Comparison of ENCODE assay signal across 16 cellular contexts in the genomic region with DNA sequence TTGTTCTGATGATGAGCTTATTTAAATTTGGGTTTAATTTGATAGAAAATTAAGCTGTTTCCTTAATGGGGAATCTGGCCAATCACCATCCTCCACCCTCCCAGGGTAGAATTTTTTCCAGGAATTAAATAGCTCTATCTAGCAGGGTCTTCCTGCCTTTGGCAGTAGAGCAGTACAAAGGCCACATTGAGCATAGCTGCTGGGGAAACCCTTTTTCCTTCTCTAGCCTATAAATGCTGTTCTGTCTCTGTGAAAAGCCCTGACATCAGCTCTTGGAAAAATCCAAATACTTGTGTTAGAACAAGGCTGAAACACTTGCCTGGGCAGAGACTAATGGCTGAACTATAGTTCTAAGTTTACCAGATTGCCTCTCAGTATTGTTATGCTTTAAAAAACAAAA. TPM values are rescaled to one million over a fixed set of nuclear protein-coding genes. Genes with fewer than 3 reads are reported as not detected.
DNase-seq lines count a peak whose midpoint lies in the region; ATAC-seq, FAIRE-seq and TF ChIP-seq lines count a peak whose summit lies in the region.
"Had no signal": no experiment of that assay in that cellular context is flagged by ENCODE, and none has a peak within 500 bp of the region (broad histone marks: within the 10 kb centered on the region; RNA-seq: fewer than 3 reads in every experiment).

No MANE protein-coding gene starts in this region.

- no peak for TF ChIP-seq CTCF in astrocyte (IDR thresholded peaks at IDR 0.05; ENCODE audit: insufficient read depth, low read depth, low read length)
- TF ChIP-seq CTCF in left ventricle myocardium inferior (IDR thresholded peaks at IDR 0.05; ENCODE audit: borderline replicate concordance): no peak
- no peak for TF ChIP-seq CTCF in tibial nerve (IDR thresholded peaks at IDR 0.05)

- no peaks in the 10 kb centered on the region for H3K27me3 ChIP-seq in astrocyte (ENCODE audit: insufficient read depth, low read length)
- no peaks in the 10 kb centered on the region for H3K27me3 ChIP-seq in left ventricle myocardium inferior (ENCODE audit: low read depth)
- H3K27me3 ChIP-seq in muscle layer of duodenum (ENCODE audit: low read depth, low read length): no peaks in the 10 kb centered on the region
- no peaks in the 10 kb centered on the region for H3K27me3 ChIP-seq in tibial nerve

- H3K4me1 Mint-ChIP-seq in astrocyte (ENCODE audit: low read depth, unreplicated experiment): peaks cover 40% of the 10 kb centered on the region

- ATAC-seq in HG03457 (IDR thresholded peaks at IDR 0.05; ENCODE audit: unreplicated experiment): no peak
- ATAC-seq: activated CD8-positive, alpha-beta T cell treated with anti-CD3 and anti-CD28 coated beads, Interleukin-2, amount 10 ng/mL, durations not matched to agents 7 days and 5 days; natural killer cell had no signal

- TF ChIP-seq EP300 in tibial nerve (IDR thresholded peaks at IDR 0.05): peak in 1 of 2 donors; percentile 40

- H3K36me3 Mint-ChIP-seq in astrocyte (ENCODE audit: low read depth, unreplicated experiment): peaks cover 6% of the 10 kb centered on the region

- intact Hi-C loops in left ventricle myocardium inferior (cut with micrococcal nuclease): no loop called here

- H3K79me2 ChIP-seq in astrocyte (ENCODE audit: insufficient read depth, low read length): peaks cover 99% of the 10 kb centered on the region

- DNase-seq in astrocyte (ENCODE audit: low read depth) (no peak), left ventricle myocardium inferior (no peak), tibial nerve (ENCODE audit: low spot score in 2 of 2) (no peak), KBM-7 (no peak), DMS53 treated with DMSO at 0.1 percent for 48 hours (lab: John Stamatoyannopoulos, UW; ENCODE audit: unreplicated experiment) (no peak)
- DNase-seq: activated CD8-positive, alpha-beta T cell treated with anti-CD3 and anti-CD28 coated beads, Interleukin-2, amount 10 ng/mL, durations not matched to agents 7 days and 5 days; activated naive CD4-positive, alpha-beta T cell treated with anti-CD3 and anti-CD28 coated beads, Interleukin-2, amount 50 U/mL, for 16 hours; COR-L47; H7; natural killer cell; NCI-H1105 treated with DMSO at 0.1 percent for 48 hours; stimulated activated naive CD4-positive, alpha-beta T cell had no signal

- in situ Hi-C loops in KBM-7 (cut with MboI; ENCODE audit: low pct_unique_long_range_greater_than_20kb, low sequenced_read_pairs): no loop called here

- peak overlapping the region; percentile 91 for H3K27ac Mint-ChIP-seq in astrocyte (ENCODE audit: unreplicated experiment)
- H3K27ac Mint-ChIP-seq: activated CD8-positive, alpha-beta T cell treated with anti-CD3 and anti-CD28 coated beads, Interleukin-2, amount 10 ng/mL, durations not matched to agents 7 days and 5 days; dendritic cell treated with granulocyte-macrophage colony-stimulating factor and Interleukin-4, amounts not matched to agents 40 ng/mL and 50 ng/mL, for 4 days; natural killer cell; T-helper 1 cell treated with Interleukin-12 subunit alpha and Interleukin-12 subunit beta and Interleukin-4 antibody, amounts not matched to agents 30 μg/mL and 1 μg/mL, for 36 hours had no signal

- H3K27ac ChIP-seq in astrocyte (ENCODE audit: low read depth, low read length) (no peak overlapping the region), left ventricle myocardium inferior (replicated peaks) (peak overlapping the region; percentile 57), muscle layer of duodenum (ENCODE audit: low read length) (peak overlapping the region; percentile 45), tibial nerve (peak overlapping the region; percentile 43 to 89 (median 56))

- H4K20me1 ChIP-seq in astrocyte (ENCODE audit: insufficient read depth, low read length): peaks cover 37% of the 10 kb centered on the region

- H3K4me3 Mint-ChIP-seq in astrocyte (ENCODE audit: unreplicated experiment): no peak overlapping the region
- H3K4me3 Mint-ChIP-seq: activated CD8-positive, alpha-beta T cell treated with anti-CD3 and anti-CD28 coated beads, Interleukin-2, amount 10 ng/mL, durations not matched to agents 7 days and 5 days; dendritic cell treated with granulocyte-macrophage colony-stimulating factor and Interleukin-4, amounts not matched to agents 40 ng/mL and 50 ng/mL, for 4 days; natural killer cell; T-helper 1 cell treated with Interleukin-12 subunit alpha and Interleukin-12 subunit beta and Interleukin-4 antibody, amounts not matched to agents 30 μg/mL and 1 μg/mL, for 36 hours had no signal

- no peak overlapping the region for H3K9ac ChIP-seq in astrocyte (ENCODE audit: low read length)

- H3K9me3 Mint-ChIP-seq in astrocyte (ENCODE audit: unreplicated experiment): no peaks in the 10 kb centered on the region
- H3K9me3 Mint-ChIP-seq: natural killer cell had no signal

- H3K4me3 ChIP-seq in astrocyte (ENCODE audit: insufficient read depth, low read depth, low read length) (no peak overlapping the region), left ventricle myocardium inferior (no peak overlapping the region), muscle layer of duodenum (ENCODE audit: low read depth in 1 of 2, low read length in 2 of 2) (no peak overlapping the region), tibial nerve (no peak overlapping the region)

- H3K4me1 ChIP-seq in astrocyte (ENCODE audit: insufficient read depth, low read length) (peaks cover 11% of the 10 kb centered on the region), left ventricle myocardium inferior (peaks cover 64% of the 10 kb centered on the region), muscle layer of duodenum (ENCODE audit: control insufficient read depth in 1 of 2, insufficient read depth in 2 of 2, low read length in 2 of 2) (peaks cover 0 to 5% of the 10 kb centered on the region in 2 donors), tibial nerve (peaks cover 0 to 55% (median 24%) of the 10 kb centered on the region in 4 donors)

- TF ChIP-seq POLR2A in tibial nerve (IDR thresholded peaks at IDR 0.05): no peak

- no peak overlapping the region for H3K4me2 ChIP-seq in astrocyte (ENCODE audit: low read length)

- H3K9me3 ChIP-seq in astrocyte (ENCODE audit: insufficient read depth, low read depth, low read length): no peaks in the 10 kb centered on the region
- H3K9me3 ChIP-seq in left ventricle myocardium inferior (replicated peaks): peaks cover 9% of the 10 kb centered on the region
- H3K9me3 ChIP-seq in muscle layer of duodenum (ENCODE audit: control insufficient read depth in 1 of 2, low read length in 2 of 2): no peaks in the 10 kb centered on the region
- H3K9me3 ChIP-seq in tibial nerve: no peaks in the 10 kb centered on the region

- no peaks in the 10 kb centered on the region for H3K36me3 ChIP-seq in astrocyte (ENCODE audit: insufficient read depth, low read length)
- H3K36me3 ChIP-seq in left ventricle myocardium inferior: no peaks in the 10 kb centered on the region
- H3K36me3 ChIP-seq in muscle layer of duodenum (ENCODE audit: control insufficient read depth in 1 of 2, insufficient read depth in 2 of 2, low read length in 2 of 2): no peaks in the 10 kb centered on the region
- no peaks in the 10 kb centered on the region for H3K36me3 ChIP-seq in tibial nerve

- no peak overlapping the region for H2AFZ ChIP-seq in astrocyte (ENCODE audit: low read depth, low read length)

- H3K27me3 Mint-ChIP-seq in astrocyte (ENCODE audit: low read depth, unreplicated experiment): no peaks in the 10 kb centered on the region

- FAIRE-seq in astrocyte (lab: Jason Lieb, UNC): no peak

RNA-seq across cellular contexts. Expression of gene ARHGEF12, which starts 55.1 kb away (rescaled TPM):
- total RNA-seq in astrocyte: 78.0 and 83.1 TPM in 2 replicates
- 92.9 TPM for total RNA-seq in left ventricle myocardium inferior
- 100 to 1,000 TPM in 2 of 4 donors, 10 to 100 TPM in 2; 92.1 to 122 (median 104) TPM for total RNA-seq in tibial nerve
